ENCODE assay signal across 16 cellular contexts in genomic region chr2:129160879-129161278, GRCh38.
"Had no signal": no experiment of that assay in that cellular context is flagged by ENCODE, and none has a peak within 500 bp of the region (broad histone marks: within the 10 kb centered on the region; RNA-seq: fewer than 3 reads in every experiment).

No MANE protein-coding gene starts in this region.

- H3K27ac ChIP-seq: hepatocyte, left ventricle myocardium inferior, right lobe of liver, tibial artery had no signal

- H3K9me3 ChIP-seq: left ventricle myocardium inferior, mucosa of descending colon, right lobe of liver, tibial artery had no signal

- H3K4me1 ChIP-seq: left ventricle myocardium inferior, right lobe of liver had no signal

- FAIRE-seq: small intestine had no signal

- H3K27me3 ChIP-seq: hepatocyte, right lobe of liver, tibial artery had no signal

- H3K79me2 ChIP-seq: hepatocyte had no signal

- DNase-seq: activated T-cell treated with anti-CD3 and anti-CD28 coated beads, Interleukin-2, amount 50 U/mL, for 1 hour; aorta; foreskin fibroblast; immature natural killer cell; left ventricle myocardium inferior; mesenchymal stem cell; mucosa of descending colon; occipital lobe; posterior cingulate gyrus; right lobe of liver; small intestine; stimulated activated CD4-positive, alpha-beta T cell treated with anti-CD3 and anti-CD28 coated beads, Interleukin-2, amount 100 ng/mL, for 24 hours; stimulated activated naive CD8-positive, alpha-beta T cell treated with anti-CD3 and anti-CD28 coated beads, Interleukin-15, amount 100 ng/mL, for 72 hours; T-helper 17 cell; tibial artery had no signal

- H2AFZ ChIP-seq: hepatocyte had no signal

- H3K4me3 ChIP-seq: hepatocyte, left ventricle myocardium inferior, mucosa of descending colon, right lobe of liver, tibial artery had no signal

- H3K36me3 ChIP-seq: left ventricle myocardium inferior, right lobe of liver, tibial artery had no signal

- H3K4me2 ChIP-seq: hepatocyte had no signal
